In the genomic region with DNA sequence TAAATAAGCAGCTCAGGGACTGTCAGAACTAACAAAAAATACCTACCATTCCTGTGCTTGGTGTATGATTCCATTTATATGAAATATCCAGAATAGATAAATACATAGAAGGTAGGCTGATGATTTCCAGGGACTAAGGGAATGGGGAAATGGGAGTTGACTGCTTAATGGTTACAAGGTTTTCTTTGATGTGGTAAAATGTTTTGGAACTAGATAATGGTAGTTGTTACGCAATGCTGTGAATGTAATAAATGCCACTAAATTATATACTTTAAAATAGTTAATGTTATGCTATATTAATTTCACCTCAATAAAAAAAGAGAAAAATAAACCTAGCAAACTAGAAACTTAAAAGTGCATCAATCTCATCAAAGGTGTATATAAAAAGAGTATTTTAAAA, we compare ENCODE assay signal across 26 cellular contexts.
"Had no signal": no experiment of that assay in that cellular context is flagged by ENCODE, and none has a peak within 500 bp of the region (broad histone marks: within the 10 kb centered on the region; RNA-seq: fewer than 3 reads in every experiment).

No MANE protein-coding gene starts in this region.

- H3K4me1 ChIP-seq: ascending aorta, colonic mucosa, esophagus squamous epithelium, foreskin keratinocyte, lower lobe of right lung, parathyroid adenoma, stomach, suprapubic skin had no signal

- H3K9ac ChIP-seq: parathyroid adenoma had no signal

- H2AFZ ChIP-seq: parathyroid adenoma had no signal

- H3K4me3 ChIP-seq: ascending aorta, colonic mucosa, dorsolateral prefrontal cortex, esophagus squamous epithelium, lower lobe of right lung, stomach, suprapubic skin, transverse colon had no signal

- FAIRE-seq: urothelium cell line had no signal

- DNase-seq: activated CD4-positive, alpha-beta T cell treated with anti-CD3 and anti-CD28 coated beads for 1 hour; activated CD4-positive, alpha-beta T cell treated with anti-CD3 and anti-CD28 coated beads, Interleukin-2, amount 50 U/mL, for 1 hour; activated CD8-positive, alpha-beta T cell treated with anti-CD3 and anti-CD28 coated beads, Interleukin-2, amount 10 ng/mL, durations not matched to agents 7 days and 5 days; activated gamma-delta T cell; activated naive CD4-positive, alpha-beta T cell treated with anti-CD3 and anti-CD28 coated beads, Interleukin-2, amount 50 U/mL, for 16 hours; brain microvascular endothelial cell; colonic mucosa; dorsolateral prefrontal cortex; effector memory CD8-positive, alpha-beta T cell; esophagus squamous epithelium; foreskin keratinocyte; lower lobe of right lung; mesendoderm; naive B cell; nucleus accumbens; small intestine; stimulated activated CD4-positive, alpha-beta T cell treated with anti-CD3 and anti-CD28 coated beads, Interleukin-15, amount 100 ng/mL, for 24 hours; stomach; transverse colon had no signal

- H3K9me3 ChIP-seq: colonic mucosa had no signal

- ATAC-seq: activated CD8-positive, alpha-beta T cell treated with anti-CD3 and anti-CD28 coated beads, Interleukin-2, amount 10 ng/mL, durations not matched to agents 7 days and 5 days; effector memory CD8-positive, alpha-beta T cell; foreskin keratinocyte; left lobe of liver; lower lobe of right lung; sciatic nerve; stimulated activated memory B cell treated with anti-CD40 and anti-IgM and Interleukin-4, amounts not matched to agents 10 μg/mL and 1 μg/mL and 100 μg/mL, for 72 hours had no signal

- H3K27me3 ChIP-seq: ascending aorta, brain microvascular endothelial cell, colonic mucosa, dorsolateral prefrontal cortex, esophagus squamous epithelium, foreskin keratinocyte, stomach, suprapubic skin, transverse colon had no signal

- H3K36me3 ChIP-seq: ascending aorta, brain microvascular endothelial cell, colonic mucosa, esophagus squamous epithelium, lower lobe of right lung, stomach, suprapubic skin, transverse colon had no signal

- H3K27ac ChIP-seq: ascending aorta, brain microvascular endothelial cell, colonic mucosa, dorsolateral prefrontal cortex, esophagus squamous epithelium, foreskin keratinocyte, lower lobe of right lung, parathyroid adenoma, stomach, suprapubic skin, transverse colon had no signal
